In genomic region chr14:96894966-96895365, GRCh38 we compare ENCODE assay signal across 17 cellular contexts.
"Had no signal": no experiment of that assay in that cellular context is flagged by ENCODE, and none has a peak within 500 bp of the region (broad histone marks: within the 10 kb centered on the region; RNA-seq: fewer than 3 reads in every experiment).

No MANE protein-coding gene starts in this region.

- H3K27me3 ChIP-seq: body of pancreas, heart left ventricle, neutrophil, tibial nerve, uterus had no signal

- H3K36me3 ChIP-seq: heart left ventricle, neutrophil, tibial nerve, uterus had no signal

- H3K9me3 ChIP-seq: body of pancreas, heart left ventricle, neutrophil, tibial nerve, uterus had no signal

- H3K4me3 Mint-ChIP-seq: activated T-helper 17 cell treated with anti-CD3 and anti-CD28 coated beads, Interleukin-2, amount 50 U/mL, for 72 hours; naive thymus-derived CD8-positive, alpha-beta T cell; stimulated activated naive B cell treated with anti-CD40 and anti-IgM and Interleukin-4, amounts not matched to agents 10 μg/mL and 1 μg/mL and 100 μg/mL, for 72 hours had no signal

- H3K4me1 ChIP-seq: body of pancreas, heart left ventricle, tibial nerve, uterus had no signal

- H3K27ac Mint-ChIP-seq: activated T-helper 17 cell treated with anti-CD3 and anti-CD28 coated beads, Interleukin-2, amount 50 U/mL, for 72 hours; stimulated activated naive B cell treated with anti-CD40 and anti-IgM and Interleukin-4, amounts not matched to agents 10 μg/mL and 1 μg/mL and 100 μg/mL, for 72 hours had no signal

- ATAC-seq: body of pancreas; heart left ventricle; naive thymus-derived CD8-positive, alpha-beta T cell had no signal

- H3K27ac ChIP-seq: body of pancreas, coronary artery, heart left ventricle, neutrophil, tibial nerve, uterus had no signal

- DNase-seq: activated CD4-positive, alpha-beta T cell treated with anti-CD3 and anti-CD28 coated beads, Interleukin-2, amount 50 U/mL, for 1 hour; activated naive CD4-positive, alpha-beta T cell treated with Interleukin-2 at 50 U/mL for 16 hours; body of pancreas; central memory CD4-positive, alpha-beta T cell; effector CD8-positive, alpha-beta T cell; heart left ventricle; naive thymus-derived CD8-positive, alpha-beta T cell; posterior cingulate gyrus; stimulated activated CD4-positive, alpha-beta T cell treated with anti-CD3 and anti-CD28 coated beads, Interleukin-2, amount 100 ng/mL, for 48 hours; stimulated activated naive B cell treated with anti-CD40 and anti-IgM and Interleukin-4, amounts not matched to agents 10 μg/mL and 1 μg/mL and 100 μg/mL, for 72 hours; substantia nigra; uterus had no signal

- H3K4me3 ChIP-seq: body of pancreas, coronary artery, heart left ventricle, lung, tibial nerve, uterus had no signal

- H3K9me3 Mint-ChIP-seq: activated T-helper 17 cell treated with anti-CD3 and anti-CD28 coated beads, Interleukin-2, amount 50 U/mL, for 72 hours; naive thymus-derived CD8-positive, alpha-beta T cell; stimulated activated naive B cell treated with anti-CD40 and anti-IgM and Interleukin-4, amounts not matched to agents 10 μg/mL and 1 μg/mL and 100 μg/mL, for 72 hours had no signal

- H3K27me3 Mint-ChIP-seq: activated T-helper 17 cell treated with anti-CD3 and anti-CD28 coated beads, Interleukin-2, amount 50 U/mL, for 72 hours; naive thymus-derived CD8-positive, alpha-beta T cell; stimulated activated naive B cell treated with anti-CD40 and anti-IgM and Interleukin-4, amounts not matched to agents 10 μg/mL and 1 μg/mL and 100 μg/mL, for 72 hours had no signal
